20 cellular contexts compared by ENCODE assay signal in genomic region chr10:58834093-58834674, GRCh38.
DNase-seq lines count a peak whose midpoint lies in the region; ATAC-seq and TF ChIP-seq lines count a peak whose summit lies in the region.
"Had no signal": no experiment of that assay in that cellular context is flagged by ENCODE, and none has a peak within 500 bp of the region (broad histone marks: within the 10 kb centered on the region; RNA-seq: fewer than 3 reads in every experiment).

No MANE protein-coding gene starts in this region.

- no peaks in the 10 kb centered on the region for H3K4me1 Mint-ChIP-seq in MCF 10A (ENCODE audit: insufficient read depth, unreplicated experiment)
- H3K4me1 Mint-ChIP-seq: activated CD8-positive, alpha-beta memory T cell treated with anti-CD3 and anti-CD28 coated beads, Interleukin-2, amount 10 ng/mL, durations not matched to agents 7 days and 5 days; CD14-positive monocyte; memory B cell had no signal

- H3K4me1 ChIP-seq in mammary epithelial cell (ENCODE audit: insufficient read depth, low read length) (no peaks in the 10 kb centered on the region), right cardiac atrium (ENCODE audit: control insufficient read depth, insufficient read depth, low read length) (peaks cover 1% of the 10 kb centered on the region), sigmoid colon (no peaks in the 10 kb centered on the region)

- no peak overlapping the region for H3K4me2 ChIP-seq in mammary epithelial cell (ENCODE audit: insufficient read depth, low read depth, low read length)

- dilution Hi-C loops in mammary epithelial cell (cut with HindIII; ENCODE audit: low sequenced_read_pairs), result no loop called here

- H2AFZ ChIP-seq in mammary epithelial cell (ENCODE audit: low read depth, low read length), result no peak overlapping the region

- intact Hi-C loops in MCF 10A (cut with micrococcal nuclease), result no loop called here
- intact Hi-C loops in mammary epithelial cell (cut with micrococcal nuclease), result no loop called here
- intact Hi-C loops in right cardiac atrium (cut with DNase I), result no loop called here
- intact Hi-C loops in sigmoid colon (cut with DNase I), result no loop called here

- H3K4me3 ChIP-seq in mammary epithelial cell (replicated peaks in 1 of 3; ENCODE audit: insufficient read depth in 1 of 3, low read depth in 2 of 3, low read length in 3 of 3) (no peak overlapping the region), right cardiac atrium (ENCODE audit: low read length) (no peak overlapping the region), sigmoid colon (no peak overlapping the region)

- ATAC-seq in right cardiac atrium, result peak; percentile 59 to 71
- no peak for ATAC-seq in HG03469 (IDR thresholded peaks at IDR 0.05; ENCODE audit: unreplicated experiment)
- ATAC-seq: activated CD8-positive, alpha-beta memory T cell treated with anti-CD3 and anti-CD28 coated beads, Interleukin-2, amount 10 ng/mL, durations not matched to agents 7 days and 5 days; natural killer cell treated with Interleukin-12 subunit alpha and Interleukin-12 subunit beta and Interleukin-15 and Interleukin-18, amount 100 ng/mL, for 72 hours; PC-3 had no signal

- H3K27me3 Mint-ChIP-seq in MCF 10A (ENCODE audit: insufficient read depth, unreplicated experiment), result no peaks in the 10 kb centered on the region
- H3K27me3 Mint-ChIP-seq: natural killer cell treated with Interleukin-12 subunit alpha and Interleukin-12 subunit beta and Interleukin-15 and Interleukin-18, amount 100 ng/mL, for 72 hours had no signal

- H4K20me1 ChIP-seq in mammary epithelial cell (ENCODE audit: insufficient read depth, low read length), result no peaks in the 10 kb centered on the region

- no peak for TF ChIP-seq EP300 in sigmoid colon (IDR thresholded peaks at IDR 0.05)

- no peak overlapping the region for H3K9ac ChIP-seq in mammary epithelial cell (ENCODE audit: insufficient read depth, low read length)

- WGBS in mammary epithelial cell (ENCODE audit: low coverage, missing lambda C conversion rate), result 95% methylated on average over 4 of the region's 4 CpGs
- WGBS in right cardiac atrium, result 49% methylated on average over 4 of the region's 4 CpGs
- 71 to 75% methylated on average over 4 of the region's 4 CpGs for WGBS in sigmoid colon, 2 donors

- H3K27me3 ChIP-seq in mammary epithelial cell (ENCODE audit: insufficient read depth, low read length) (no peaks in the 10 kb centered on the region), right cardiac atrium (ENCODE audit: control insufficient read depth, insufficient read depth) (no peaks in the 10 kb centered on the region), sigmoid colon (no peaks in the 10 kb centered on the region)

- in situ Hi-C loops in mammary epithelial cell (cut with MboI; ENCODE audit: low sequenced_read_pairs in 2 of 2), result no loop called here

- H3K9me3 Mint-ChIP-seq in MCF 10A (ENCODE audit: unreplicated experiment), result no peaks in the 10 kb centered on the region
- H3K9me3 Mint-ChIP-seq: memory B cell; natural killer cell treated with Interleukin-12 subunit alpha and Interleukin-12 subunit beta and Interleukin-15 and Interleukin-18, amount 100 ng/mL, for 72 hours had no signal

- peak overlapping the region; percentile 27 for H3K27ac Mint-ChIP-seq in MCF 10A (ENCODE audit: low read depth, unreplicated experiment)
- H3K27ac Mint-ChIP-seq: activated CD8-positive, alpha-beta memory T cell treated with anti-CD3 and anti-CD28 coated beads, Interleukin-2, amount 10 ng/mL, durations not matched to agents 7 days and 5 days; CD14-positive monocyte; memory B cell; natural killer cell treated with Interleukin-12 subunit alpha and Interleukin-12 subunit beta and Interleukin-15 and Interleukin-18, amount 100 ng/mL, for 72 hours had no signal

- H3K27ac ChIP-seq in mammary epithelial cell (ENCODE audit: insufficient read depth, low read depth, low read length) (no peak overlapping the region), right cardiac atrium (ENCODE audit: low read length) (no peak overlapping the region), sigmoid colon (peak overlapping the region; percentile 22 to 52 (median 38))
- H3K27ac ChIP-seq: 22Rv1 had no signal

- H3K9me3 ChIP-seq in mammary epithelial cell (replicated peaks; ENCODE audit: insufficient read depth, low read length), result no peaks in the 10 kb centered on the region
- H3K9me3 ChIP-seq in right cardiac atrium (ENCODE audit: control insufficient read depth, low read length), result no peaks in the 10 kb centered on the region
- H3K9me3 ChIP-seq in sigmoid colon, result no peaks in the 10 kb centered on the region

- POLR2A ChIA-PET in MCF 10A (lab: Yijun Ruan, JAX), result no interaction called here

- no peak for TF ChIP-seq POLR2A in sigmoid colon (IDR thresholded peaks at IDR 0.05)

- TF ChIP-seq CTCF in MCF 10A (IDR thresholded peaks at IDR 0.05; ENCODE audit: unreplicated experiment) (no peak), mammary epithelial cell (conservative IDR thresholded peaks at IDR 0.05 in 1 of 2, IDR thresholded peaks at IDR 0.05 in 1 of 2; ENCODE audit: extremely low read depth in 1 of 2, insufficient read depth in 1 of 2, low read depth in 1 of 2, low read length in 2 of 2) (no peak), sigmoid colon (IDR thresholded peaks at IDR 0.05) (no peak)

- no TSS peak for BruUV-seq in MCF 10A (replicated peaks; lab: Mats Ljungman, UMichigan)
- BruUV-seq in mammary epithelial cell (replicated peaks; lab: Mats Ljungman, UMichigan), result no TSS peak

- CTCF ChIA-PET in MCF 10A (lab: Yijun Ruan, JAX), result no interaction called here
- CTCF ChIA-PET in mammary epithelial cell (lab: Charles Lee; ENCODE audit: low non-redundant PET), result no interaction called here

- no peak overlapping the region for H3K4me3 Mint-ChIP-seq in MCF 10A (ENCODE audit: unreplicated experiment)
- H3K4me3 Mint-ChIP-seq: activated CD8-positive, alpha-beta memory T cell treated with anti-CD3 and anti-CD28 coated beads, Interleukin-2, amount 10 ng/mL, durations not matched to agents 7 days and 5 days; CD14-positive monocyte; memory B cell; natural killer cell treated with Interleukin-12 subunit alpha and Interleukin-12 subunit beta and Interleukin-15 and Interleukin-18, amount 100 ng/mL, for 72 hours had no signal

- no peak for DNase-seq in MCF 10A (ENCODE audit: unreplicated experiment)
- no peak for DNase-seq in mammary epithelial cell
- no peak for DNase-seq in right cardiac atrium
- DNase-seq in sigmoid colon, result no peak
- no peak for DNase-seq in inferior parietal cortex (ENCODE audit: extremely low spot score)
- no peak for DNase-seq in EL
- no peak for DNase-seq in DMS53 treated with DMSO at 0.1 percent for 48 hours (lab: John Stamatoyannopoulos, UW; ENCODE audit: unreplicated experiment)
- DNase-seq: activated CD4-positive, CD25-positive, alpha-beta regulatory T cell treated with anti-CD3 and anti-CD28 coated beads, Interleukin-2, amount 50 U/mL, for 72 hours; activated CD8-positive, alpha-beta memory T cell treated with anti-CD3 and anti-CD28 coated beads, Interleukin-2, amount 10 ng/mL, durations not matched to agents 7 days and 5 days; activated effector memory CD4-positive, alpha-beta T cell treated with Interleukin-2 at 50 U/mL for 16 hours; amniotic stem cell; KG1; NCI-H1048; PC-3; T-helper 9 cell had no signal

- H3K36me3 Mint-ChIP-seq in MCF 10A (ENCODE audit: insufficient read depth, unreplicated experiment), result peaks cover 7% of the 10 kb centered on the region
- H3K36me3 Mint-ChIP-seq: activated CD8-positive, alpha-beta memory T cell treated with anti-CD3 and anti-CD28 coated beads, Interleukin-2, amount 10 ng/mL, durations not matched to agents 7 days and 5 days; CD14-positive monocyte; memory B cell; natural killer cell treated with Interleukin-12 subunit alpha and Interleukin-12 subunit beta and Interleukin-15 and Interleukin-18, amount 100 ng/mL, for 72 hours had no signal

- H3K79me2 ChIP-seq in mammary epithelial cell (ENCODE audit: insufficient read depth, low read length), result no peaks in the 10 kb centered on the region

- H3K36me3 ChIP-seq in mammary epithelial cell (ENCODE audit: insufficient read depth, low read length) (no peaks in the 10 kb centered on the region), sigmoid colon (no peaks in the 10 kb centered on the region)

Comparison
In these comparisons a context has a peak if more than half of its experiments do, and no peak if none do; other contexts are left out.
1. H3K27ac ChIP-seq: peak in sigmoid colon (4 of 4); none in mammary epithelial cell (single experiment) and right cardiac atrium (single experiment).